Comparison of ENCODE assay signal across 1 cellular context in genomic region chr7:100673302-100673941, GRCh38.
TF ChIP-seq lines count a peak whose summit lies in the region.

GNB2 (plus strand) TSS chr7:100673740; CDS start chr7:100676266, 2,526 bp downstream.

TF ChIP-seq in HepG2, 621 proteins besides CTCF, POLR2A, EP300 and RAD21 (continued from another document and continues in another):
- TF ChIP-seq FOXP4 (CRISPR knock-in tag; IDR thresholded peaks at IDR 0.05) (peak; percentile 44; the same call in 1 of the 2 replicates), NR0B2 (CRISPR knock-in tag; IDR thresholded peaks at IDR 0.05) (no peak), SALL1 (CRISPR knock-in tag; IDR thresholded peaks at IDR 0.05) (peak; percentile 71; the same call in 1 of the 2 replicates), ZBTB7A (CRISPR knock-in tag; IDR thresholded peaks at IDR 0.05) (no peak), ZNF598 (CRISPR knock-in tag; IDR thresholded peaks at IDR 0.05; ENCODE audit: borderline replicate concordance) (0 out of 2 replicates have a peak, but pooled peaks have one; percentile 28), HOXD1 (CRISPR knock-in tag; IDR thresholded peaks at IDR 0.05) (peak; percentile 34; the same call in 1 of the 2 replicates), ZNF746 (CRISPR knock-in tag; IDR thresholded peaks at IDR 0.05) (peak; percentile 44; the same call in 1 of the 2 replicates), ZNF513 (CRISPR knock-in tag; conservative IDR thresholded peaks at IDR 0.05) (no peak), ZNF883 (CRISPR knock-in tag; IDR thresholded peaks at IDR 0.05; ENCODE audit: not compliant biosample characterization) (no peak), GPBP1L1 (CRISPR knock-in tag; IDR thresholded peaks at IDR 0.05) (no peak), RELA (CRISPR knock-in tag; IDR thresholded peaks at IDR 0.05) (no peak), ARID2 (CRISPR knock-in tag; IDR thresholded peaks at IDR 0.05; ENCODE audit: borderline replicate concordance) (no peak), HES4 (CRISPR knock-in tag; IDR thresholded peaks at IDR 0.05; ENCODE audit: borderline replicate concordance) (no peak), ZNF441 (CRISPR knock-in tag; IDR thresholded peaks at IDR 0.05; ENCODE audit: borderline replicate concordance) (no peak), ZNF180 (CRISPR knock-in tag; IDR thresholded peaks at IDR 0.05; ENCODE audit: borderline replicate concordance, low read depth) (peak; percentile 34; the same call in 1 of the 2 replicates), IRX3 (CRISPR knock-in tag; IDR thresholded peaks at IDR 0.05; ENCODE audit: borderline replicate concordance, low read depth) (no peak), ZNF605 (CRISPR knock-in tag; IDR thresholded peaks at IDR 0.05) (peak; percentile 91), KLF9 (CRISPR knock-in tag; IDR thresholded peaks at IDR 0.05; ENCODE audit: low read depth) (0 out of 2 replicates have a peak, but pooled peaks have one; percentile 37), ELF1 (CRISPR knock-in tag; IDR thresholded peaks at IDR 0.05) (peak; percentile 74), ZNF296 (CRISPR knock-in tag; conservative IDR thresholded peaks at IDR 0.05) (no peak), CREM (IDR thresholded peaks at IDR 0.05) (peak; percentile 45), CREM (CRISPR knock-in tag; IDR thresholded peaks at IDR 0.05) (peak; percentile 31; the same call in 1 of the 2 replicates), ZFP1 (CRISPR knock-in tag; IDR thresholded peaks at IDR 0.05) (peak; percentile 22; the same call in 1 of the 2 replicates), ZFP36L1 (CRISPR knock-in tag; IDR thresholded peaks at IDR 0.05) (no peak), NFKB2 (CRISPR knock-in tag; IDR thresholded peaks at IDR 0.05; ENCODE audit: borderline replicate concordance) (no peak; the same call in 1 of the 2 replicates), MIXL1 (CRISPR knock-in tag; IDR thresholded peaks at IDR 0.05) (0 out of 2 replicates have a peak, but pooled peaks have one; percentile 20), SIN3A (IDR thresholded peaks at IDR 0.05; ENCODE audit: borderline replicate concordance, low read depth, low read length) (peak; percentile 36; the same call in 1 of the 2 replicates), GFI1 (CRISPR knock-in tag; IDR thresholded peaks at IDR 0.05; ENCODE audit: borderline replicate concordance) (0 out of 2 replicates have a peak, but pooled peaks have one; percentile 43), THAP7 (CRISPR knock-in tag; IDR thresholded peaks at IDR 0.05) (no peak), ELF4 (CRISPR knock-in tag; IDR thresholded peaks at IDR 0.05; ENCODE audit: borderline replicate concordance) (no peak), GZF1 (CRISPR knock-in tag; IDR thresholded peaks at IDR 0.05) (no peak; the same call in 1 of the 2 replicates), NKX3-1 (CRISPR knock-in tag; IDR thresholded peaks at IDR 0.05) (no peak), KDM3A (CRISPR knock-in tag; IDR thresholded peaks at IDR 0.05; ENCODE audit: low read depth) (no peak), NRL (CRISPR knock-in tag; IDR thresholded peaks at IDR 0.05; ENCODE audit: borderline replicate concordance) (no peak; the same call in 1 of the 2 replicates), ZNF580 (CRISPR knock-in tag; IDR thresholded peaks at IDR 0.05; ENCODE audit: borderline replicate concordance, low read depth) (peak; percentile 67; the same call in 1 of the 2 replicates), ZNF644 (CRISPR knock-in tag; IDR thresholded peaks at IDR 0.05; ENCODE audit: low read depth) (no peak), NFYC (CRISPR knock-in tag; IDR thresholded peaks at IDR 0.05) (no peak), SNAI1 (CRISPR knock-in tag; IDR thresholded peaks at IDR 0.05; ENCODE audit: borderline replicate concordance) (no peak), ZNF577 (CRISPR knock-in tag; IDR thresholded peaks at IDR 0.05; ENCODE audit: borderline replicate concordance, low read depth) (no peak), SSRP1 (CRISPR knock-in tag; IDR thresholded peaks at IDR 0.05) (no peak), ATF5 (CRISPR knock-in tag; IDR thresholded peaks at IDR 0.05; ENCODE audit: low read depth) (no peak), KLF15 (CRISPR knock-in tag; IDR thresholded peaks at IDR 0.05; ENCODE audit: borderline replicate concordance) (no peak), NFE2L1 (CRISPR knock-in tag; IDR thresholded peaks at IDR 0.05; ENCODE audit: borderline replicate concordance) (no peak), ATF7 (IDR thresholded peaks at IDR 0.05) (peak; percentile 80), ATF7 (CRISPR knock-in tag; IDR thresholded peaks at IDR 0.05) (0 out of 2 replicates have a peak, but pooled peaks have one; percentile 18), MED13 (CRISPR knock-in tag; IDR thresholded peaks at IDR 0.05) (no peak), RFXAP (CRISPR knock-in tag; IDR thresholded peaks at IDR 0.05; ENCODE audit: borderline replicate concordance) (peak; percentile 27; the same call in 1 of the 2 replicates), NFIB (CRISPR knock-in tag; IDR thresholded peaks at IDR 0.05; ENCODE audit: borderline replicate concordance) (no peak), KLF6 (CRISPR knock-in tag; IDR thresholded peaks at IDR 0.05) (0 out of 2 replicates have a peak, but pooled peaks have one; percentile 30), TEF (CRISPR knock-in tag; IDR thresholded peaks at IDR 0.05) (no peak), ZNF782 (CRISPR knock-in tag; IDR thresholded peaks at IDR 0.05; ENCODE audit: borderline replicate concordance) (no peak; the same call in 1 of the 2 replicates), UBTF (CRISPR knock-in tag; IDR thresholded peaks at IDR 0.05) (peak; percentile 75), PCBP1 (IDR thresholded peaks at IDR 0.05; ENCODE audit: borderline replicate concordance, low read depth, low read length) (peak; percentile 89; the same call in 1 of the 2 replicates), ATF7-NPFF (CRISPR knock-in tag; IDR thresholded peaks at IDR 0.05; ENCODE audit: low read depth) (peak; percentile 64; the same call in 1 of the 2 replicates), RORA (CRISPR knock-in tag; IDR thresholded peaks at IDR 0.05) (no peak), ZNF468 (CRISPR knock-in tag; IDR thresholded peaks at IDR 0.05) (no peak), ZNF331 (CRISPR knock-in tag; IDR thresholded peaks at IDR 0.05) (peak; percentile 42; the same call in 1 of the 2 replicates), PRDM15 (CRISPR knock-in tag; IDR thresholded peaks at IDR 0.05) (no peak), BRD4 (CRISPR knock-in tag; IDR thresholded peaks at IDR 0.05) (no peak), RXRB (CRISPR knock-in tag; IDR thresholded peaks at IDR 0.05; ENCODE audit: borderline replicate concordance) (peak; percentile 71; the same call in 1 of the 2 replicates)
